In genomic region chr2:128092656-128093055, GRCh38 we compare ENCODE assay signal across 1 cellular context.
TF ChIP-seq lines count a peak whose summit lies in the region.

No MANE protein-coding gene starts in this region.

TF ChIP-seq in endothelial cell of umbilical vein, 7 proteins besides CTCF, POLR2A, EP300 and RAD21:
- no peak for TF ChIP-seq FOS (IDR thresholded peaks at IDR 0.05; ENCODE audit: borderline replicate concordance, insufficient read depth, low read length)
- no peak for TF ChIP-seq MAX (IDR thresholded peaks at IDR 0.05; ENCODE audit: insufficient read depth, insufficient read length)
- no peak for TF ChIP-seq GATA2 (IDR thresholded peaks at IDR 0.05; ENCODE audit: insufficient read depth, insufficient read length, low read depth, low read length)
- no peak for TF ChIP-seq POLR2AphosphoS5 (IDR thresholded peaks at IDR 0.05; ENCODE audit: insufficient read depth, low read depth, low read length)
- TF ChIP-seq MYC (IDR thresholded peaks at IDR 0.05; ENCODE audit: low read depth, low read length), result no peak
- no peak for TF ChIP-seq EZH2 (IDR thresholded peaks at IDR 0.05; ENCODE audit: borderline replicate concordance, low read depth, low read length, severe bottlenecking)
- no peak for TF ChIP-seq JUN (IDR thresholded peaks at IDR 0.05; ENCODE audit: borderline replicate concordance, insufficient read depth, insufficient read length, low read depth)
